6 cellular contexts compared by ENCODE assay signal in the genomic region with DNA sequence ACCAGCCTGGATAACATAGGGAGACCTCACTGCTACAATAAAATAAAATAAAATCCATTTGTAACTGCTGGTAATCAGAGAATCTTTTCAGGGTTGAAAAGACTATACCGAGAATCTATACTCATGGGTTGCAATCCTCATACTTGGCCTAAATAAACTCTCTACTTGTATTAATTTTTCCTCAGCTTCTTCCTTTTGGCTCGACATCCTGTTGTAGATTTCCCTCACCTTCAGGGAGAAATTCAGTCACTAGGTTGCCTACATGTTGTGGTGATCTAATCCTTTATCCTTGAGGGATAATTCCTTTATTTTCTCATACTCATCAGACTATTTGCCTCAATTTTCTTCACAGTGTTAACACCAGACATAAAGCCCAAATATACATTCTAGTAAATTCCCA.
"Had no signal": no experiment of that assay in that cellular context is flagged by ENCODE, and none has a peak within 500 bp of the region (broad histone marks: within the 10 kb centered on the region; RNA-seq: fewer than 3 reads in every experiment).

No MANE protein-coding gene starts in this region.

- H3K4me3 ChIP-seq: K562 had no signal

- H3K27ac ChIP-seq: HL-60 had no signal

- FAIRE-seq: HepG2, HTR-8/SVneo, K562 had no signal

- H3K36me3 Mint-ChIP-seq: IgD-negative memory B cell had no signal

- ATAC-seq: HepG2, K562 had no signal

- H3K4me1 Mint-ChIP-seq: IgD-negative memory B cell had no signal

- DNase-seq: IMR-90 had no signal

- H3K27me3 Mint-ChIP-seq: IgD-negative memory B cell had no signal

- H3K4me3 Mint-ChIP-seq: IgD-negative memory B cell had no signal
